21 cellular contexts compared by ENCODE assay signal in the genomic region with DNA sequence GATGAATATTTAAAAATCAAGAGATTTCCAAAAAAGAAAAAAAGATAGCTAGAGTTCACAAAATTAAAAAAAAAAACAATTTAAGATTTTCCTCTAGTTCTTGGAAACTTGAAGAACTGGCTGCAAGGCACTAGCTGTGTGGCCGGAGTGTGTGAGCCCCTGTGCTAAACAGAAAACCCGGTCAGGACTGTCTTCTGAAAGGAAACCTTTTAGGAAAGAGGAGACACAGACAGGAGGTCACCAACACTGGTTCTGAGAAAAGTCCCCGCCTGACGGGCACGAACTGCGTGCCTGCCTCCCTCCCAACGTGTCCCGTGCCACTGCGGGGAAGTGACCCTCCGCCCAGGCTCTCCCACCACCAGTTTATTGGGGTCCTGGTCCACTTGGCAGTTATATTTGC. TPM values are rescaled to one million over a fixed set of nuclear protein-coding genes. Genes with fewer than 3 reads are reported as not detected.
A peak's percentile ranks its signal among the peaks of the same experiment; 100 is the strongest.
DNase-seq lines count a peak whose midpoint lies in the region; ATAC-seq and TF ChIP-seq lines count a peak whose summit lies in the region.
"Had no signal": no experiment of that assay in that cellular context is flagged by ENCODE, and none has a peak within 500 bp of the region (broad histone marks: within the 10 kb centered on the region; RNA-seq: fewer than 3 reads in every experiment).

No MANE protein-coding gene starts in this region.

- H3K27me3 Mint-ChIP-seq in Caco-2 (ENCODE audit: insufficient read depth, unreplicated experiment) (no peaks in the 10 kb centered on the region), WTC11 (ENCODE audit: low read depth) (no peaks in the 10 kb centered on the region)
- H3K27me3 Mint-ChIP-seq: CD4-positive, alpha-beta memory T cell had no signal

- H3K36me3 Mint-ChIP-seq in Caco-2 (ENCODE audit: insufficient read depth, unreplicated experiment) (peaks cover 63% of the 10 kb centered on the region), WTC11 (peaks cover 83% of the 10 kb centered on the region)

- H3K27ac ChIP-seq in left ventricle myocardium inferior (replicated peaks) (peak overlapping the region; percentile 22), heart left ventricle (no peak overlapping the region), hepatocyte (no peak overlapping the region)
- H3K27ac ChIP-seq: BLaER1 had no signal

- H3K9me3 Mint-ChIP-seq in Caco-2 (ENCODE audit: unreplicated experiment), result no peaks in the 10 kb centered on the region
- H3K9me3 Mint-ChIP-seq in WTC11, result no peaks in the 10 kb centered on the region
- H3K9me3 Mint-ChIP-seq: CD14-positive monocyte; CD4-positive, alpha-beta memory T cell; H9 had no signal

- TF ChIP-seq POLR2A in heart left ventricle (IDR thresholded peaks at IDR 0.05), result no peak

- H3K4me1 Mint-ChIP-seq in Caco-2 (ENCODE audit: low read depth, unreplicated experiment), result peaks cover 6% of the 10 kb centered on the region
- H3K4me1 Mint-ChIP-seq in WTC11, result no peaks in the 10 kb centered on the region
- H3K4me1 Mint-ChIP-seq: CD14-positive monocyte; CD4-positive, alpha-beta memory T cell; H9 had no signal

- POLR2A ChIA-PET in Caco-2 (lab: Charles Lee) (no interaction called here), WTC11 (lab: Charles Lee) (no interaction called here)

- TF ChIP-seq CTCF in left ventricle myocardium inferior (IDR thresholded peaks at IDR 0.05; ENCODE audit: borderline replicate concordance) (no peak), heart left ventricle (IDR thresholded peaks at IDR 0.05) (no peak), Caco-2 (IDR thresholded peaks at IDR 0.05; ENCODE audit: insufficient read depth in 1 of 2, low read depth in 1 of 2, low read length in 1 of 2, severe bottlenecking in 1 of 2, unreplicated experiment in 1 of 2) (no peak), WTC11 (IDR thresholded peaks at IDR 0.05) (no peak), hepatocyte (IDR thresholded peaks at IDR 0.05; ENCODE audit: poor library complexity) (no peak)

- H3K4me2 ChIP-seq in hepatocyte, result no peak overlapping the region
- H3K4me2 ChIP-seq: BLaER1 had no signal

- CTCF ChIA-PET in Caco-2 (lab: Charles Lee), result no interaction called here
- CTCF ChIA-PET in WTC11 (lab: Charles Lee), result no interaction called here

- H3K9me3 ChIP-seq in left ventricle myocardium inferior (replicated peaks), result no peaks in the 10 kb centered on the region
- H3K9me3 ChIP-seq in heart left ventricle, result no peaks in the 10 kb centered on the region
- no peaks in the 10 kb centered on the region for H3K9me3 ChIP-seq in Caco-2
- H3K9me3 ChIP-seq in hepatocyte (ENCODE audit: low read depth), result no peaks in the 10 kb centered on the region
- H3K9me3 ChIP-seq: BLaER1 had no signal

- no peaks in the 10 kb centered on the region for H3K79me2 ChIP-seq in hepatocyte

- H3K9me2 ChIP-seq in hepatocyte (replicated peaks; ENCODE audit: insufficient read depth), result no peaks in the 10 kb centered on the region

- no peak overlapping the region for H2AFZ ChIP-seq in hepatocyte

- H3K36me3 ChIP-seq in left ventricle myocardium inferior, result peaks cover 97% of the 10 kb centered on the region
- H3K36me3 ChIP-seq in heart left ventricle, result peaks cover 6 to 100% (median 98%) of the 10 kb centered on the region in 9 donors
- H3K36me3 ChIP-seq in Caco-2 (ENCODE audit: control insufficient read depth, insufficient read depth, low read length), result peaks cover 1% of the 10 kb centered on the region; the same call in 1 of the 2 replicates
- H3K36me3 ChIP-seq in hepatocyte (replicated peaks; ENCODE audit: insufficient read depth, low read depth), result no peaks in the 10 kb centered on the region

- intact Hi-C loops in left ventricle myocardium inferior (cut with micrococcal nuclease), result no loop called here
- intact Hi-C loops in heart left ventricle (cut with DNase I), result no loop called here
- intact Hi-C loops in Caco-2 (cut with micrococcal nuclease; ENCODE audit: unreplicated experiment), result no loop called here

- peaks cover 7% of the 10 kb centered on the region for H3K4me1 ChIP-seq in left ventricle myocardium inferior
- peaks cover 0 to 3% (median 0%) of the 10 kb centered on the region in 12 donors for H3K4me1 ChIP-seq in heart left ventricle
- no peaks in the 10 kb centered on the region for H3K4me1 ChIP-seq in Caco-2
- H3K4me1 ChIP-seq in hepatocyte (ENCODE audit: insufficient read depth), result no peaks in the 10 kb centered on the region

- no peaks in the 10 kb centered on the region for H3K27me3 ChIP-seq in left ventricle myocardium inferior (ENCODE audit: low read depth)
- no peaks in the 10 kb centered on the region for H3K27me3 ChIP-seq in heart left ventricle
- no peaks in the 10 kb centered on the region for H3K27me3 ChIP-seq in Caco-2 (replicated peaks; ENCODE audit: control insufficient read depth, insufficient read depth, low read length)
- H3K27me3 ChIP-seq in hepatocyte, result no peaks in the 10 kb centered on the region
- H3K27me3 ChIP-seq: BLaER1 had no signal

- no TSS peak for BruUV-seq in Caco-2 (replicated peaks; lab: Mats Ljungman, UMichigan)

- ATAC-seq in heart left ventricle (no peak), WTC11 (no peak)

- peak overlapping the region; percentile 23 for H3K27ac Mint-ChIP-seq in Caco-2 (ENCODE audit: unreplicated experiment)
- H3K27ac Mint-ChIP-seq in WTC11, result no peak overlapping the region
- H3K27ac Mint-ChIP-seq: CD4-positive, alpha-beta memory T cell; H9 had no signal

- H3K4me3 ChIP-seq in left ventricle myocardium inferior, result no peak overlapping the region
- H3K4me3 ChIP-seq in heart left ventricle, result no peak overlapping the region
- no peak overlapping the region for H3K4me3 ChIP-seq in Caco-2 (ENCODE audit: low read depth, low read length)
- H3K4me3 ChIP-seq in hepatocyte, result no peak overlapping the region
- H3K4me3 ChIP-seq: BLaER1 had no signal

- 89 to 93% (median 89%) methylated on average over 10 of the region's 10 CpGs for WGBS in heart left ventricle, 4 donors
- WGBS in hepatocyte (ENCODE audit: low lambda C conversion rate, missing lambda C conversion rate), result 87% methylated on average over 10 of the region's 10 CpGs

- no peaks in the 10 kb centered on the region for H4K20me1 ChIP-seq in hepatocyte (ENCODE audit: insufficient read depth, poor library complexity, severe bottlenecking)

- H3K4me3 Mint-ChIP-seq in Caco-2 (ENCODE audit: unreplicated experiment) (no peak overlapping the region), WTC11 (no peak overlapping the region)
- H3K4me3 Mint-ChIP-seq: CD14-positive monocyte; CD4-positive, alpha-beta memory T cell; H9 had no signal

- DNase-seq in left ventricle myocardium inferior, result no peak
- no peak for DNase-seq in heart left ventricle
- no peak for DNase-seq in Caco-2
- DNase-seq in WTC11 (ENCODE audit: low spot score), result no peak
- peak; percentile 49 for DNase-seq in mesenteric fat pad (ENCODE audit: low spot score)
- no peak for DNase-seq in cerebellar nuclear complex (lab: John Stamatoyannopoulos, UW)
- DNase-seq in hepatocyte (ENCODE audit: low spot score), result no peak
- DNase-seq in LoVo (ENCODE audit: low spot score), result no peak
- DNase-seq: 8988T; Calu3; CD4-positive, alpha-beta memory T cell; DMS79 treated with DMSO at 0.1 percent for 48 hours; GF-D8; GOT3; H9; IMR-90 had no signal

TF ChIP-seq in WTC11, 78 proteins besides CTCF, POLR2A, EP300 and RAD21:
- TF ChIP-seq, protein P1, sequence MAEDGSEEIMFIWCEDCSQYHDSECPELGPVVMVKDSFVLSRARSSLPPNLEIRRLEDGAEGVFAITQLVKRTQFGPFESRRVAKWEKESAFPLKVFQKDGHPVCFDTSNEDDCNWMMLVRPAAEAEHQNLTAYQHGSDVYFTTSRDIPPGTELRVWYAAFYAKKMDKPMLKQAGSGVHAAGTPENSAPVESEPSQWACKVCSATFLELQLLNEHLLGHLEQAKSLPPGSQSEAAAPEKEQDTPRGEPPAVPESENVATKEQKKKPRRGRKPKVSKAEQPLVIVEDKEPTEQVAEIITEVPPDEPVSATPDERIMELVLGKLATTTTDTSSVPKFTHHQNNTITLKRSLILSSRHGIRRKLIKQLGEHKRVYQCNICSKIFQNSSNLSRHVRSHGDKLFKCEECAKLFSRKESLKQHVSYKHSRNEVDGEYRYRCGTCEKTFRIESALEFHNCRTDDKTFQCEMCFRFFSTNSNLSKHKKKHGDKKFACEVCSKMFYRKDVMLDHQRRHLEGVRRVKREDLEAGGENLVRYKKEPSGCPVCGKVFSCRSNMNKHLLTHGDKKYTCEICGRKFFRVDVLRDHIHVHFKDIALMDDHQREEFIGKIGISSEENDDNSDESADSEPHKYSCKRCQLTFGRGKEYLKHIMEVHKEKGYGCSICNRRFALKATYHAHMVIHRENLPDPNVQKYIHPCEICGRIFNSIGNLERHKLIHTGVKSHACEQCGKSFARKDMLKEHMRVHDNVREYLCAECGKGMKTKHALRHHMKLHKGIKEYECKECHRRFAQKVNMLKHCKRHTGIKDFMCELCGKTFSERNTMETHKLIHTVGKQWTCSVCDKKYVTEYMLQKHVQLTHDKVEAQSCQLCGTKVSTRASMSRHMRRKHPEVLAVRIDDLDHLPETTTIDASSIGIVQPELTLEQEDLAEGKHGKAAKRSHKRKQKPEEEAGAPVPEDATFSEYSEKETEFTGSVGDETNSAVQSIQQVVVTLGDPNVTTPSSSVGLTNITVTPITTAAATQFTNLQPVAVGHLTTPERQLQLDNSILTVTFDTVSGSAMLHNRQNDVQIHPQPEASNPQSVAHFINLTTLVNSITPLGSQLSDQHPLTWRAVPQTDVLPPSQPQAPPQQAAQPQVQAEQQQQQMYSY (CRISPR knock-in tag; IDR thresholded peaks at IDR 0.05), result peak; percentile 69
- TF ChIP-seq OVOL2 (CRISPR knock-in tag; IDR thresholded peaks at IDR 0.05; ENCODE audit: borderline replicate concordance), result no peak

RNA-seq across cellular contexts. Expression of gene TTF1, which starts 15.2 kb away (rescaled TPM):
- total RNA-seq in left ventricle myocardium inferior, result 16.2 TPM
- total RNA-seq in heart left ventricle, result 10 to 100 TPM; 13.0 to 20.3 (median 16.5) TPM
- polyA plus RNA-seq in heart left ventricle, result 10 to 100 TPM; 20.5 to 25.2 TPM
- total RNA-seq in Caco-2 (2022), result 11.4 and 12.9 TPM in 2 replicates
- total RNA-seq in WTC11 (2021), result 18.3 to 23.8 TPM (median 20.5 TPM) in 3 replicates
- 10.8 TPM for total RNA-seq in mesenteric fat pad
- 7.0 and 10.2 TPM in 2 replicates for total RNA-seq in hepatocyte
- polyA plus RNA-seq in hepatocyte, result 5.5 and 8.2 TPM in 2 replicates

RNA-seq across cellular contexts. Expression of gene CFAP77, which starts 18.6 kb away (rescaled TPM):
- total RNA-seq in left ventricle myocardium inferior, result 2.5 TPM
- 1 to 10 TPM; 1.3 to 6.0 (median 2.2) TPM for total RNA-seq in heart left ventricle
- polyA plus RNA-seq in heart left ventricle, result 1 to 10 TPM; 1.6 to 6.8 TPM
- not detected in 2 replicates for total RNA-seq in Caco-2 (2022)
- 0.96 to 1.2 TPM (median 1.2 TPM) in 3 replicates for total RNA-seq in WTC11 (2021)
- total RNA-seq in mesenteric fat pad, result not detected
- 0.44 and 0.70 TPM in 2 replicates for total RNA-seq in hepatocyte
- 1.2 and 4.2 TPM in 2 replicates for polyA plus RNA-seq in hepatocyte
- total RNA-seq: A673; Calu3; CD4-positive, alpha-beta memory T cell; HT-29; IMR-90 had no signal
- polyA plus RNA-seq: AG04450; CD14-positive monocyte; CD4-positive, alpha-beta memory T cell; IMR-90 had no signal

RNA-seq across cellular contexts. Expression of gene SETX, which starts 36.7 kb away (rescaled TPM):
- 23.3 TPM for total RNA-seq in left ventricle myocardium inferior
- 10 to 100 TPM; 19.3 to 42.5 (median 27.8) TPM for total RNA-seq in heart left ventricle
- polyA plus RNA-seq in heart left ventricle, result 10 to 100 TPM; 11.7 to 25.4 TPM
- 31.1 and 32.1 TPM in 2 replicates for total RNA-seq in Caco-2 (2022)
- total RNA-seq in WTC11 (2021), result 26.0 to 30.1 TPM (median 26.7 TPM) in 3 replicates
- total RNA-seq in mesenteric fat pad, result 53.4 TPM
- total RNA-seq in hepatocyte, result 49.5 and 61.0 TPM in 2 replicates
- 12.0 and 13.5 TPM in 2 replicates for polyA plus RNA-seq in hepatocyte
